21 cellular contexts compared by ENCODE assay signal in genomic region chr10:129851941-129852650, GRCh38.
"Had no signal": no experiment of that assay in that cellular context is flagged by ENCODE, and none has a peak within 500 bp of the region (broad histone marks: within the 10 kb centered on the region; RNA-seq: fewer than 3 reads in every experiment).

No MANE protein-coding gene starts in this region.

- DNase-seq: activated CD4-positive, alpha-beta T cell treated with anti-CD3 and anti-CD28 coated beads for 4 hours; activated CD4-positive, alpha-beta T cell treated with anti-CD3 and anti-CD28 coated beads, Interleukin-2, amount 50 U/mL, for 48 hours; activated CD4-positive, CD25-positive, alpha-beta regulatory T cell; activated effector memory CD4-positive, alpha-beta T cell treated with Interleukin-2 at 50 U/mL for 16 hours; activated naive CD4-positive, alpha-beta T cell treated with anti-CD3 and anti-CD28 coated beads for 36 hours; activated naive CD8-positive, alpha-beta T cell treated with anti-CD3 and anti-CD28 coated beads, Interleukin-2, amount 10 ng/mL, durations not matched to agents 7 days and 5 days; activated T-cell treated with anti-CD3 and anti-CD28 coated beads, Interleukin-2, amount 50 U/mL, for 72 hours; amygdala; lower lobe of right lung; mesendoderm; naive thymus-derived CD4-positive, alpha-beta T cell; right cardiac atrium; stimulated activated CD4-positive, alpha-beta T cell treated with anti-CD3 and anti-CD28 coated beads, Interleukin-2, amount 100 ng/mL, for 24 hours; stimulated activated naive CD8-positive, alpha-beta T cell treated with anti-CD3 and anti-CD28 coated beads, Interleukin-15, amount 100 ng/mL, for 72 hours; tibial artery had no signal

- H3K27me3 Mint-ChIP-seq: stimulated activated naive CD8-positive, alpha-beta T cell treated with anti-CD3 and anti-CD28 coated beads, Interleukin-15, amount 100 ng/mL, for 72 hours had no signal

- H3K27ac Mint-ChIP-seq: activated naive CD4-positive, alpha-beta T cell treated with anti-CD3 and anti-CD28 coated beads for 36 hours; activated naive CD8-positive, alpha-beta T cell treated with anti-CD3 and anti-CD28 coated beads, Interleukin-2, amount 10 ng/mL, durations not matched to agents 7 days and 5 days; activated T-cell treated with anti-CD3 and anti-CD28 coated beads, Interleukin-2, amount 50 U/mL, for 72 hours; naive thymus-derived CD4-positive, alpha-beta T cell; neural progenitor cell; stimulated activated effector memory CD8-positive, alpha-beta T cell treated with anti-CD3 and anti-CD28 coated beads, Interleukin-12 subunit alpha, Interleukin-12 subunit beta, amount 100 ng/mL, for 72 hours; stimulated activated naive CD8-positive, alpha-beta T cell treated with anti-CD3 and anti-CD28 coated beads, Interleukin-15, amount 100 ng/mL, for 72 hours; T-helper 1 cell treated with Interleukin-12 subunit alpha and Interleukin-12 subunit beta and Interleukin-4 antibody, amounts not matched to agents 30 μg/mL and 1 μg/mL, for 36 hours had no signal

- ATAC-seq: activated T-cell treated with anti-CD3 and anti-CD28 coated beads, Interleukin-2, amount 50 U/mL, for 72 hours; lower lobe of right lung; naive thymus-derived CD4-positive, alpha-beta T cell; right cardiac atrium; stimulated activated effector memory CD8-positive, alpha-beta T cell treated with anti-CD3 and anti-CD28 coated beads, Interleukin-12 subunit alpha, Interleukin-12 subunit beta, amount 100 ng/mL, for 72 hours; stimulated activated naive CD8-positive, alpha-beta T cell treated with anti-CD3 and anti-CD28 coated beads, Interleukin-15, amount 100 ng/mL, for 72 hours had no signal

- H3K9me3 ChIP-seq: lower lobe of right lung, prostate gland had no signal

- H3K4me1 Mint-ChIP-seq: activated naive CD8-positive, alpha-beta T cell treated with anti-CD3 and anti-CD28 coated beads, Interleukin-2, amount 10 ng/mL, durations not matched to agents 7 days and 5 days; naive thymus-derived CD4-positive, alpha-beta T cell; stimulated activated effector memory CD8-positive, alpha-beta T cell treated with anti-CD3 and anti-CD28 coated beads, Interleukin-12 subunit alpha, Interleukin-12 subunit beta, amount 100 ng/mL, for 72 hours; stimulated activated naive CD8-positive, alpha-beta T cell treated with anti-CD3 and anti-CD28 coated beads, Interleukin-15, amount 100 ng/mL, for 72 hours had no signal

- H3K4me3 ChIP-seq: lower lobe of right lung, neural progenitor cell, prostate gland, skin epidermis, tibial artery had no signal

- H3K36me3 ChIP-seq: lower lobe of right lung, neural progenitor cell, prostate gland, tibial artery had no signal

- H3K36me3 Mint-ChIP-seq: activated naive CD8-positive, alpha-beta T cell treated with anti-CD3 and anti-CD28 coated beads, Interleukin-2, amount 10 ng/mL, durations not matched to agents 7 days and 5 days; naive thymus-derived CD4-positive, alpha-beta T cell; neural progenitor cell; stimulated activated effector memory CD8-positive, alpha-beta T cell treated with anti-CD3 and anti-CD28 coated beads, Interleukin-12 subunit alpha, Interleukin-12 subunit beta, amount 100 ng/mL, for 72 hours had no signal

- H3K9me3 Mint-ChIP-seq: activated naive CD4-positive, alpha-beta T cell treated with anti-CD3 and anti-CD28 coated beads for 36 hours; activated naive CD8-positive, alpha-beta T cell treated with anti-CD3 and anti-CD28 coated beads, Interleukin-2, amount 10 ng/mL, durations not matched to agents 7 days and 5 days; activated T-cell treated with anti-CD3 and anti-CD28 coated beads, Interleukin-2, amount 50 U/mL, for 72 hours; naive thymus-derived CD4-positive, alpha-beta T cell; stimulated activated effector memory CD8-positive, alpha-beta T cell treated with anti-CD3 and anti-CD28 coated beads, Interleukin-12 subunit alpha, Interleukin-12 subunit beta, amount 100 ng/mL, for 72 hours; stimulated activated naive CD8-positive, alpha-beta T cell treated with anti-CD3 and anti-CD28 coated beads, Interleukin-15, amount 100 ng/mL, for 72 hours; T-helper 1 cell treated with Interleukin-12 subunit alpha and Interleukin-12 subunit beta and Interleukin-4 antibody, amounts not matched to agents 30 μg/mL and 1 μg/mL, for 36 hours had no signal

- H3K4me3 Mint-ChIP-seq: activated naive CD4-positive, alpha-beta T cell treated with anti-CD3 and anti-CD28 coated beads for 36 hours; activated naive CD8-positive, alpha-beta T cell treated with anti-CD3 and anti-CD28 coated beads, Interleukin-2, amount 10 ng/mL, durations not matched to agents 7 days and 5 days; activated T-cell treated with anti-CD3 and anti-CD28 coated beads, Interleukin-2, amount 50 U/mL, for 72 hours; naive thymus-derived CD4-positive, alpha-beta T cell; neural progenitor cell; stimulated activated effector memory CD8-positive, alpha-beta T cell treated with anti-CD3 and anti-CD28 coated beads, Interleukin-12 subunit alpha, Interleukin-12 subunit beta, amount 100 ng/mL, for 72 hours; stimulated activated naive CD8-positive, alpha-beta T cell treated with anti-CD3 and anti-CD28 coated beads, Interleukin-15, amount 100 ng/mL, for 72 hours; T-helper 1 cell treated with Interleukin-12 subunit alpha and Interleukin-12 subunit beta and Interleukin-4 antibody, amounts not matched to agents 30 μg/mL and 1 μg/mL, for 36 hours had no signal

- H3K4me1 ChIP-seq: prostate gland, tibial artery had no signal

- H3K27ac ChIP-seq: epithelial cell of prostate, lower lobe of right lung, neural progenitor cell, prostate gland, tibial artery had no signal

- H3K27me3 ChIP-seq: neural progenitor cell, tibial artery had no signal
